8 cellular contexts compared by ENCODE assay signal in genomic region chr12:32273712-32274111, GRCh38.
DNase-seq lines count a peak whose midpoint lies in the region; ATAC-seq, FAIRE-seq and TF ChIP-seq lines count a peak whose summit lies in the region.

No MANE protein-coding gene starts in this region.

- H3K4me3 ChIP-seq in PC-3 (ENCODE audit: low read length) (no peak overlapping the region), ascending aorta (no peak overlapping the region)

- no TSS peak for BruUV-seq in PC-3 (replicated peaks; lab: Mats Ljungman, UMichigan)

- peak overlapping the region; percentile 94 for H3K27ac Mint-ChIP-seq in stimulated activated memory B cell treated with anti-CD40 and anti-IgM and Interleukin-4, amounts not matched to agents 10 μg/mL and 1 μg/mL and 100 μg/mL, for 72 hours

- H3K4me1 Mint-ChIP-seq in stimulated activated memory B cell treated with anti-CD40 and anti-IgM and Interleukin-4, amounts not matched to agents 10 μg/mL and 1 μg/mL and 100 μg/mL, for 72 hours, result peaks cover 36% of the 10 kb centered on the region

- CTCF ChIA-PET in PC-3 (lab: Charles Lee), result no interaction called here

- POLR2A ChIA-PET in PC-3 (lab: Charles Lee; ENCODE audit: unreplicated experiment), result no interaction called here

- intact Hi-C loops in PC-3 (cut with micrococcal nuclease), result no loop called here
- intact Hi-C loops in ascending aorta (cut with DNase I), result no loop called here

- no peak for FAIRE-seq in HTR-8/SVneo (lab: Jason Lieb, UNC)

- no peak overlapping the region for H2AFZ ChIP-seq in PC-3 (ENCODE audit: low read length)

- no peak for DNase-seq in PC-3
- peak; percentile 19 for DNase-seq in dermis blood vessel endothelial cell
- DNase-seq in ascending aorta (ENCODE audit: low spot score in 2 of 2), result no peak
- DNase-seq in cerebellum (ENCODE audit: low spot score), result no peak
- no peak for DNase-seq in HTR-8/SVneo (ENCODE audit: insufficient read length, low spot score)

- peaks cover 6% of the 10 kb centered on the region for H3K36me3 Mint-ChIP-seq in stimulated activated memory B cell treated with anti-CD40 and anti-IgM and Interleukin-4, amounts not matched to agents 10 μg/mL and 1 μg/mL and 100 μg/mL, for 72 hours

- H3F3A ChIP-seq in PC-3 (ENCODE audit: low read length, unreplicated experiment), result no peaks in the 10 kb centered on the region

- H3K9me3 ChIP-seq in PC-3 (ENCODE audit: low read length) (no peaks in the 10 kb centered on the region), ascending aorta (no peaks in the 10 kb centered on the region)

- H3K9ac ChIP-seq in PC-3 (ENCODE audit: low read length), result no peak overlapping the region

- no peak for TF ChIP-seq CTCF in PC-3 (conservative IDR thresholded peaks at IDR 0.05; ENCODE audit: low read depth, low read length)
- TF ChIP-seq CTCF in ascending aorta (IDR thresholded peaks at IDR 0.05), result no peak

- no peaks in the 10 kb centered on the region for H3K27me3 ChIP-seq in PC-3 (ENCODE audit: low read length)
- H3K27me3 ChIP-seq in ascending aorta, result no peaks in the 10 kb centered on the region

- ATAC-seq in GM18858 (IDR thresholded peaks at IDR 0.05; ENCODE audit: unreplicated experiment), result peak; percentile 75
- peak; percentile 79 for ATAC-seq in HG02588 (IDR thresholded peaks at IDR 0.05; ENCODE audit: unreplicated experiment)
- no peak for ATAC-seq in PC-3
- peak; percentile 97 for ATAC-seq in stimulated activated memory B cell treated with anti-CD40 and anti-IgM and Interleukin-4, amounts not matched to agents 10 μg/mL and 1 μg/mL and 100 μg/mL, for 72 hours

- H3K27ac ChIP-seq in PC-3 (ENCODE audit: low read length), result peak overlapping the region; percentile 6; the same call in 1 of the 2 replicates
- H3K27ac ChIP-seq in ascending aorta, result no peak overlapping the region

- no peaks in the 10 kb centered on the region for H3K27me3 Mint-ChIP-seq in stimulated activated memory B cell treated with anti-CD40 and anti-IgM and Interleukin-4, amounts not matched to agents 10 μg/mL and 1 μg/mL and 100 μg/mL, for 72 hours

- H4K20me1 ChIP-seq in PC-3 (ENCODE audit: low read length), result no peaks in the 10 kb centered on the region

- no peaks in the 10 kb centered on the region for H3K9me3 Mint-ChIP-seq in stimulated activated memory B cell treated with anti-CD40 and anti-IgM and Interleukin-4, amounts not matched to agents 10 μg/mL and 1 μg/mL and 100 μg/mL, for 72 hours

- H3K36me3 ChIP-seq in PC-3 (ENCODE audit: low read depth, low read length) (no peaks in the 10 kb centered on the region), ascending aorta (no peaks in the 10 kb centered on the region)

- H3K4me1 ChIP-seq in PC-3 (ENCODE audit: insufficient read depth, low read length) (peaks cover 27% of the 10 kb centered on the region), ascending aorta (no peaks in the 10 kb centered on the region)

- no peaks in the 10 kb centered on the region for H3K9me2 ChIP-seq in PC-3 (replicated peaks; ENCODE audit: low read length)

- peak overlapping the region; percentile 35; the same call in 1 of the 2 replicates for H3K4me2 ChIP-seq in PC-3 (ENCODE audit: low read length)

- H3K79me2 ChIP-seq in PC-3 (ENCODE audit: low read length), result no peaks in the 10 kb centered on the region

- peak overlapping the region; percentile 63 for H3K4me3 Mint-ChIP-seq in stimulated activated memory B cell treated with anti-CD40 and anti-IgM and Interleukin-4, amounts not matched to agents 10 μg/mL and 1 μg/mL and 100 μg/mL, for 72 hours
